ENCODE assay signal across 8 cellular contexts in genomic region chr5:126339215-126339805, GRCh38.
DNase-seq lines count a peak whose midpoint lies in the region; ATAC-seq and TF ChIP-seq lines count a peak whose summit lies in the region.

No MANE protein-coding gene starts in this region.

- no peak for TF ChIP-seq POLR2A in sigmoid colon (IDR thresholded peaks at IDR 0.05)

- TF ChIP-seq CTCF in A673 (conservative IDR thresholded peaks at IDR 0.05; ENCODE audit: low read depth, low read length) (peak; percentile 85), GM06990 (IDR thresholded peaks at IDR 0.05; ENCODE audit: insufficient read depth, low read length, poor library complexity, severe bottlenecking) (peak; percentile 69), sigmoid colon (IDR thresholded peaks at IDR 0.05) (peak; percentile 70 to 82 (median 79))

- ATAC-seq in HG03066 (IDR thresholded peaks at IDR 0.05; ENCODE audit: low read depth, unreplicated experiment) (peak; percentile 64), HG03095 (IDR thresholded peaks at IDR 0.05; ENCODE audit: unreplicated experiment) (no peak)

- no TSS peak for BruUV-seq in A673 (replicated peaks; lab: Mats Ljungman, UMichigan)

- DNase-seq in A673 (ENCODE audit: low spot score) (peak; percentile 69), GM06990 (ENCODE audit: extremely low read depth, insufficient read length) (no peak), NOMO-1 treated with DMSO at 0.1 percent for 48 hours (lab: John Stamatoyannopoulos, UW; ENCODE audit: unreplicated experiment) (peak; percentile 52), globus pallidus (ENCODE audit: low spot score) (peak; percentile 57), sigmoid colon (no peak)
- peak; percentile 12 for DNase-seq in activated gamma-delta T cell treated with anti-CD3 and anti-CD28 coated beads, Interleukin-2, amount 50 U/mL, for 16 hours (ENCODE audit: low read depth)

- 21 to 29% methylated on average over 4 of the region's 4 CpGs for WGBS in sigmoid colon, 2 donors

- H3K4me3 ChIP-seq in A673 (ENCODE audit: low read depth, low read length, poor library complexity, severe bottlenecking) (no peak overlapping the region), GM06990 (replicated peaks; ENCODE audit: low read depth, low read length) (no peak overlapping the region), sigmoid colon (no peak overlapping the region)

- CTCF ChIA-PET in A673 (lab: Charles Lee): interaction anchor here (0.5 to 1.0 kb wide), 4 partner anchors 201 to 261 kb away, joined by 3 to 5 read pairs (median 4); partner anchors contain the start of gene PHAX

- H3K9me3 ChIP-seq in A673 (ENCODE audit: low read depth, low read length, poor library complexity, severe bottlenecking): no peaks in the 10 kb centered on the region
- H3K9me3 ChIP-seq in sigmoid colon: no peaks in the 10 kb centered on the region

- intact Hi-C loops in A673 (cut with micrococcal nuclease; ENCODE audit: unreplicated experiment): loop anchor here (1.0 kb wide), 2 partner anchors 200 to 256 kb away; partner anchors contain the start of gene ALDH7A1
- intact Hi-C loops in sigmoid colon (cut with DNase I): loop anchor here (1.0 to 2.0 kb wide), 2 partner anchors 200 to 261 kb away; partner anchors contain the start of gene PHAX

- no peaks in the 10 kb centered on the region for H3K4me1 ChIP-seq in A673 (ENCODE audit: insufficient read depth, low read length, poor library complexity, severe bottlenecking)
- peaks cover 0 to 7% (median 0%) of the 10 kb centered on the region in 4 donors for H3K4me1 ChIP-seq in sigmoid colon

- no peak for TF ChIP-seq EP300 in sigmoid colon (IDR thresholded peaks at IDR 0.05)

- H3K27ac ChIP-seq in A673 (ENCODE audit: low read depth, low read length, poor library complexity, severe bottlenecking) (no peak overlapping the region), sigmoid colon (no peak overlapping the region)

- POLR2A ChIA-PET in A673 (lab: Charles Lee; ENCODE audit: low non-redundant PET): no interaction called here

- H3K36me3 ChIP-seq in A673 (ENCODE audit: insufficient read depth, low read length, poor library complexity, severe bottlenecking) (no peaks in the 10 kb centered on the region), GM06990 (ENCODE audit: control insufficient read depth, insufficient read depth, low read length) (no peaks in the 10 kb centered on the region), sigmoid colon (no peaks in the 10 kb centered on the region)

- H3K27me3 ChIP-seq in A673 (replicated peaks; ENCODE audit: insufficient read depth, low read depth, low read length, poor library complexity): peaks cover 9% of the 10 kb centered on the region
- no peaks in the 10 kb centered on the region for H3K27me3 ChIP-seq in GM06990 (replicated peaks; ENCODE audit: control insufficient read depth, insufficient read depth, low read length)
- H3K27me3 ChIP-seq in sigmoid colon: no peaks in the 10 kb centered on the region

Comparison
In these comparisons a context has a peak if more than half of its experiments do, and no peak if none do; other contexts are left out.
1. DNase-seq: peak in A673 (single experiment), NOMO-1 treated with DMSO at 0.1 percent for 48 hours (single experiment), activated gamma-delta T cell treated with anti-CD3 and anti-CD28 coated beads, Interleukin-2, amount 50 U/mL, for 16 hours (single experiment) and globus pallidus (single experiment); none in GM06990 (single experiment) and sigmoid colon (single experiment).
2. Peak in every context shown above with its lines, with median percentiles within 50 percentile points of each other: CTCF ChIP-seq.